ENCODE assay signal across 9 cellular contexts in genomic region chr9:71858812-71859211, GRCh38. TPM values are rescaled to one million over a fixed set of nuclear protein-coding genes. Genes with fewer than 3 reads are reported as not detected.
DNase-seq lines count a peak whose midpoint lies in the region; ATAC-seq and FAIRE-seq lines count a peak whose summit lies in the region.
"Had no signal": no experiment of that assay in that cellular context is flagged by ENCODE, and none has a peak within 500 bp of the region (broad histone marks: within the 10 kb centered on the region; RNA-seq: fewer than 3 reads in every experiment).

No MANE protein-coding gene starts in this region.

- H3K27me3 Mint-ChIP-seq in activated CD8-positive, alpha-beta T cell treated with anti-CD3 and anti-CD28 coated beads, Interleukin-2, amount 10 ng/mL, durations not matched to agents 7 days and 5 days (ENCODE audit: low read depth): no peaks in the 10 kb centered on the region
- H3K27me3 Mint-ChIP-seq: T-cell had no signal

- CTCF ChIA-PET in activated CD8-positive, alpha-beta T cell treated with anti-CD3 and anti-CD28 coated beads, Interleukin-2, amount 10 ng/mL, durations not matched to agents 7 days and 5 days (lab: Charles Lee): interaction anchor here (1.6 to 2.2 kb wide), 4 partner anchors 33 to 166 kb away, joined by 5 to 7 read pairs (median 6); partner anchors contain the start of genes ABHD17B and C9orf85

- H3K4me3 Mint-ChIP-seq in activated CD8-positive, alpha-beta T cell treated with anti-CD3 and anti-CD28 coated beads, Interleukin-2, amount 10 ng/mL, durations not matched to agents 7 days and 5 days: no peak overlapping the region
- H3K4me3 Mint-ChIP-seq: T-cell had no signal

- peak; percentile 57 for DNase-seq in ELR (ENCODE audit: low read depth)
- DNase-seq in GM19239 (ENCODE audit: insufficient read length, low spot score): no peak
- DNase-seq in activated CD8-positive, alpha-beta T cell treated with anti-CD3 and anti-CD28 coated beads, Interleukin-2, amount 10 ng/mL, durations not matched to agents 7 days and 5 days: no peak
- no peak for DNase-seq in OCI-M2 (lab: John Stamatoyannopoulos, UW; ENCODE audit: unreplicated experiment)
- DNase-seq in NCI-H748 treated with DMSO at 0.1 percent for 48 hours (lab: John Stamatoyannopoulos, UW): no peak
- no peak for DNase-seq in KBM-7
- no peak for DNase-seq in UCSD-AML1 (lab: John Stamatoyannopoulos, UW; ENCODE audit: unreplicated experiment)
- DNase-seq: T-cell had no signal

- in situ Hi-C loops in KBM-7 (cut with MboI; ENCODE audit: low pct_unique_long_range_greater_than_20kb, low sequenced_read_pairs): no loop called here

- ATAC-seq in HG03064 (IDR thresholded peaks at IDR 0.05; ENCODE audit: low read depth, unreplicated experiment): peak; percentile 69
- peak; percentile 63 for ATAC-seq in activated CD8-positive, alpha-beta T cell treated with anti-CD3 and anti-CD28 coated beads, Interleukin-2, amount 10 ng/mL, durations not matched to agents 7 days and 5 days
- ATAC-seq: T-cell had no signal

- H3K9me3 Mint-ChIP-seq in activated CD8-positive, alpha-beta T cell treated with anti-CD3 and anti-CD28 coated beads, Interleukin-2, amount 10 ng/mL, durations not matched to agents 7 days and 5 days (ENCODE audit: insufficient read depth): peaks cover 28% of the 10 kb centered on the region

- no peak overlapping the region for H3K27ac Mint-ChIP-seq in activated CD8-positive, alpha-beta T cell treated with anti-CD3 and anti-CD28 coated beads, Interleukin-2, amount 10 ng/mL, durations not matched to agents 7 days and 5 days
- H3K27ac Mint-ChIP-seq: T-cell had no signal

- peak; percentile 18 for FAIRE-seq in GM19239 (lab: Jason Lieb, UNC)

- H3K36me3 Mint-ChIP-seq in activated CD8-positive, alpha-beta T cell treated with anti-CD3 and anti-CD28 coated beads, Interleukin-2, amount 10 ng/mL, durations not matched to agents 7 days and 5 days (ENCODE audit: low read depth): peaks cover 51% of the 10 kb centered on the region

- peaks cover 11% of the 10 kb centered on the region for H3K4me1 Mint-ChIP-seq in activated CD8-positive, alpha-beta T cell treated with anti-CD3 and anti-CD28 coated beads, Interleukin-2, amount 10 ng/mL, durations not matched to agents 7 days and 5 days (ENCODE audit: low read depth)

- POLR2A ChIA-PET in activated CD8-positive, alpha-beta T cell treated with anti-CD3 and anti-CD28 coated beads, Interleukin-2, amount 10 ng/mL, durations not matched to agents 7 days and 5 days (lab: Charles Lee): interaction anchor here (0.6 kb wide), 1 partner anchor 135 kb away, joined by 3 read pairs; no protein-coding TSS in a partner anchor

RNA-seq across cellular contexts. Expression of gene ABHD17B, which starts 52.2 kb away (rescaled TPM):
- 10 to 100 TPM; 27.2 to 28.3 TPM for total RNA-seq in activated CD8-positive, alpha-beta T cell treated with anti-CD3 and anti-CD28 coated beads, Interleukin-2, amount 10 ng/mL, durations not matched to agents 7 days and 5 days

RNA-seq across cellular contexts. Expression of gene C9orf85, which starts 52.6 kb away (rescaled TPM):
- 10 to 100 TPM; 11.1 to 12.0 TPM for total RNA-seq in activated CD8-positive, alpha-beta T cell treated with anti-CD3 and anti-CD28 coated beads, Interleukin-2, amount 10 ng/mL, durations not matched to agents 7 days and 5 days
